In the genomic region with DNA sequence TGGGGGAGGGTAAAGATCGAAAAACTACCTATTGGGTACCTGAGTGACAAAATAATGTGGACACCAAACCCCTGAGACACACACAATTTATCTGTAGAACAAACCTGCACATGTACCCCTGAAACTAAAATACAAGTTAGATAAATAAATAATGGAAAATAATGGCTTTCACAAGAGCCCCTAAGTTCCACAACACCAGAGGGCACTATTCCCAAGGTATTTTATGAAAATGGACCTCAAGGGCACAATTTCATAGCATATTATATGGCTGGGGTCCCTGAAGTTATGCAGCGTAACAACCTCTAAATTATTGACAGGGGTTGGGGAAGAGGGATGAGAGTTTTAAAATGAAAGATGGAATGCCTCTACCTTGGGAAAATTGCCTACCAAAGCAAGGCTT, we compare ENCODE assay signal across 16 cellular contexts.
DNase-seq lines count a peak whose midpoint lies in the region; ATAC-seq and TF ChIP-seq lines count a peak whose summit lies in the region.
"Had no signal": no experiment of that assay in that cellular context is flagged by ENCODE, and none has a peak within 500 bp of the region (broad histone marks: within the 10 kb centered on the region; RNA-seq: fewer than 3 reads in every experiment).

No MANE protein-coding gene starts in this region.

- no peak overlapping the region for H3K4me2 ChIP-seq in DND-41 (ENCODE audit: insufficient read depth, low read length)
- H3K4me2 ChIP-seq in mammary epithelial cell (ENCODE audit: insufficient read depth, low read depth, low read length), result no peak overlapping the region

- H3K4me1 ChIP-seq in DND-41 (ENCODE audit: insufficient read depth, low read length) (no peaks in the 10 kb centered on the region), mammary epithelial cell (ENCODE audit: insufficient read depth, low read length) (no peaks in the 10 kb centered on the region), liver (ENCODE audit: control insufficient read depth in 4 of 4, insufficient read depth in 4 of 4, low read length in 3 of 4) (no peaks in the 10 kb centered on the region)

- ATAC-seq in DND-41 (ENCODE audit: insufficient read depth, low read depth), result no peak
- ATAC-seq: activated naive CD8-positive, alpha-beta T cell treated with anti-CD3 and anti-CD28 coated beads, Interleukin-2, amount 50 U/mL, for 24 hours; activated T-cell treated with anti-CD3 and anti-CD28 coated beads, Interleukin-2, amount 50 U/mL, for 4 hours had no signal

- H3K36me3 ChIP-seq in DND-41 (ENCODE audit: insufficient read depth, low read length) (no peaks in the 10 kb centered on the region), mammary epithelial cell (ENCODE audit: insufficient read depth, low read length) (no peaks in the 10 kb centered on the region), liver (ENCODE audit: control insufficient read depth in 4 of 4, insufficient read depth in 3 of 4, low read depth in 1 of 4, low read length in 3 of 4) (no peaks in the 10 kb centered on the region)
- H3K36me3 ChIP-seq: thoracic aorta had no signal

- intact Hi-C loops in mammary epithelial cell (cut with micrococcal nuclease), result loop anchor here (2.0 kb wide), 1 partner anchor 29 kb away; no protein-coding TSS in a partner anchor
- intact Hi-C loops in activated CD4-positive, alpha-beta memory T cell treated with anti-CD3 and anti-CD28 coated beads for 36 hours (cut with micrococcal nuclease), result no loop called here

- no peak overlapping the region for H3K4me3 ChIP-seq in DND-41 (ENCODE audit: low read depth in 1 of 2, low read length in 2 of 2)
- H3K4me3 ChIP-seq in mammary epithelial cell (replicated peaks in 1 of 3; ENCODE audit: insufficient read depth in 1 of 3, low read depth in 2 of 3, low read length in 3 of 3), result no peak overlapping the region
- H3K4me3 ChIP-seq in liver (ENCODE audit: low read depth in 1 of 3, low read length in 3 of 3), result no peak overlapping the region
- H3K4me3 ChIP-seq: thoracic aorta had no signal

- dilution Hi-C loops in mammary epithelial cell (cut with HindIII; ENCODE audit: low sequenced_read_pairs), result no loop called here

- H3K9me3 Mint-ChIP-seq in activated CD4-positive, alpha-beta memory T cell treated with anti-CD3 and anti-CD28 coated beads for 36 hours, result no peaks in the 10 kb centered on the region
- H3K9me3 Mint-ChIP-seq: activated naive CD8-positive, alpha-beta T cell treated with anti-CD3 and anti-CD28 coated beads, Interleukin-2, amount 50 U/mL, for 24 hours; activated T-cell treated with anti-CD3 and anti-CD28 coated beads, Interleukin-2, amount 50 U/mL, for 4 hours had no signal

- no peak overlapping the region for H2AFZ ChIP-seq in DND-41 (ENCODE audit: low read depth, low read length)
- no peak overlapping the region for H2AFZ ChIP-seq in mammary epithelial cell (ENCODE audit: low read depth, low read length)

- no peak overlapping the region for H3K4me3 Mint-ChIP-seq in activated CD4-positive, alpha-beta memory T cell treated with anti-CD3 and anti-CD28 coated beads for 36 hours
- H3K4me3 Mint-ChIP-seq: activated naive CD8-positive, alpha-beta T cell treated with anti-CD3 and anti-CD28 coated beads, Interleukin-2, amount 50 U/mL, for 24 hours; activated T-cell treated with anti-CD3 and anti-CD28 coated beads, Interleukin-2, amount 50 U/mL, for 4 hours; CD4-positive, CD25-positive, alpha-beta regulatory T cell had no signal

- H4K20me1 ChIP-seq in DND-41 (ENCODE audit: insufficient read depth, low read length), result no peaks in the 10 kb centered on the region
- H4K20me1 ChIP-seq in mammary epithelial cell (ENCODE audit: insufficient read depth, low read length), result no peaks in the 10 kb centered on the region

- H3K36me3 Mint-ChIP-seq in activated CD4-positive, alpha-beta memory T cell treated with anti-CD3 and anti-CD28 coated beads for 36 hours, result no peaks in the 10 kb centered on the region
- H3K36me3 Mint-ChIP-seq: CD4-positive, CD25-positive, alpha-beta regulatory T cell had no signal

- 39% methylated on average over 2 of the region's 2 CpGs for WGBS in mammary epithelial cell (ENCODE audit: low coverage, missing lambda C conversion rate)
- 82% methylated on average over 2 of the region's 2 CpGs for WGBS in liver

- TF ChIP-seq CTCF in DND-41 (IDR thresholded peaks at IDR 0.05; ENCODE audit: borderline replicate concordance, extremely low read depth, low read length, poor library complexity, severe bottlenecking), result peak; percentile 27
- peak; percentile 16 to 29 for TF ChIP-seq CTCF in mammary epithelial cell (conservative IDR thresholded peaks at IDR 0.05 in 1 of 2, IDR thresholded peaks at IDR 0.05 in 1 of 2; ENCODE audit: extremely low read depth in 1 of 2, insufficient read depth in 1 of 2, low read depth in 1 of 2, low read length in 2 of 2)
- TF ChIP-seq CTCF in liver (IDR thresholded peaks at IDR 0.05; ENCODE audit: low read depth, low read length, missing input control), result peak; percentile 61

- H3K9ac ChIP-seq in DND-41 (ENCODE audit: low read depth, low read length) (no peak overlapping the region), mammary epithelial cell (ENCODE audit: insufficient read depth, low read length) (no peak overlapping the region), liver (ENCODE audit: low read depth in 1 of 2, low read length in 2 of 2) (no peak overlapping the region)

- in situ Hi-C loops in mammary epithelial cell (cut with MboI; ENCODE audit: low sequenced_read_pairs in 2 of 2), result no loop called here

- no peak for TF ChIP-seq EP300 in Ishikawa (IDR thresholded peaks at IDR 0.05; ENCODE audit: borderline replicate concordance)

- POLR2A ChIA-PET in activated CD4-positive, alpha-beta memory T cell treated with anti-CD3 and anti-CD28 coated beads for 36 hours (lab: Charles Lee), result no interaction called here

- no peaks in the 10 kb centered on the region for H3K27me3 ChIP-seq in DND-41 (ENCODE audit: insufficient read depth, low read length, poor library complexity)
- no peaks in the 10 kb centered on the region for H3K27me3 ChIP-seq in mammary epithelial cell (ENCODE audit: insufficient read depth, low read length)
- no peaks in the 10 kb centered on the region for H3K27me3 ChIP-seq in liver (ENCODE audit: control insufficient read depth in 4 of 4, insufficient read depth in 4 of 4, low read length in 3 of 4)

- no peaks in the 10 kb centered on the region for H3K9me3 ChIP-seq in DND-41 (ENCODE audit: insufficient read depth, low read length, severe bottlenecking)
- no peaks in the 10 kb centered on the region for H3K9me3 ChIP-seq in mammary epithelial cell (replicated peaks; ENCODE audit: insufficient read depth, low read length)
- H3K9me3 ChIP-seq in liver (ENCODE audit: control insufficient read depth in 4 of 4, low read length in 3 of 4), result no peaks in the 10 kb centered on the region
- H3K9me3 ChIP-seq: thoracic aorta had no signal

- CTCF ChIA-PET in mammary epithelial cell (lab: Charles Lee; ENCODE audit: low non-redundant PET), result no interaction called here
- CTCF ChIA-PET in activated CD4-positive, alpha-beta memory T cell treated with anti-CD3 and anti-CD28 coated beads for 36 hours (lab: Charles Lee), result no interaction called here

- H3K27ac ChIP-seq in DND-41 (ENCODE audit: low read length) (no peak overlapping the region), mammary epithelial cell (ENCODE audit: insufficient read depth, low read depth, low read length) (no peak overlapping the region), liver (ENCODE audit: low read depth in 1 of 2, low read length in 2 of 2) (no peak overlapping the region)
- H3K27ac ChIP-seq: thoracic aorta had no signal

- H3K27ac Mint-ChIP-seq in activated CD4-positive, alpha-beta memory T cell treated with anti-CD3 and anti-CD28 coated beads for 36 hours, result no peak overlapping the region
- H3K27ac Mint-ChIP-seq: activated naive CD8-positive, alpha-beta T cell treated with anti-CD3 and anti-CD28 coated beads, Interleukin-2, amount 50 U/mL, for 24 hours; CD4-positive, CD25-positive, alpha-beta regulatory T cell had no signal

- no peaks in the 10 kb centered on the region for H3K79me2 ChIP-seq in DND-41 (ENCODE audit: insufficient read depth, low read length)
- H3K79me2 ChIP-seq in mammary epithelial cell (ENCODE audit: insufficient read depth, low read length), result no peaks in the 10 kb centered on the region

- H3K27me3 Mint-ChIP-seq in activated CD4-positive, alpha-beta memory T cell treated with anti-CD3 and anti-CD28 coated beads for 36 hours, result peaks cover 17% of the 10 kb centered on the region

- H3K4me1 Mint-ChIP-seq in activated CD4-positive, alpha-beta memory T cell treated with anti-CD3 and anti-CD28 coated beads for 36 hours (ENCODE audit: low read depth), result no peaks in the 10 kb centered on the region
- H3K4me1 Mint-ChIP-seq: activated naive CD8-positive, alpha-beta T cell treated with anti-CD3 and anti-CD28 coated beads, Interleukin-2, amount 50 U/mL, for 24 hours; CD4-positive, CD25-positive, alpha-beta regulatory T cell had no signal

- no TSS peak for BruUV-seq in mammary epithelial cell (replicated peaks; lab: Mats Ljungman, UMichigan)

- DNase-seq in DND-41 (no peak), mammary epithelial cell (no peak), activated gamma-delta T cell (lab: John Stamatoyannopoulos, UW) (no peak), COR-L47 (lab: John Stamatoyannopoulos, UW) (no peak), NCI-H1048 (lab: John Stamatoyannopoulos, UW) (no peak)
- no peak for DNase-seq in activated CD4-positive, alpha-beta memory T cell treated with anti-CD3 and anti-CD28 coated beads for 36 hours
- DNase-seq: activated CD4-positive, alpha-beta T cell treated with anti-CD3 and anti-CD28 coated beads, Interleukin-2, amount 50 U/mL, for 48 hours; activated naive CD8-positive, alpha-beta T cell treated with anti-CD3 and anti-CD28 coated beads, Interleukin-2, amount 50 U/mL, for 24 hours; activated T-cell treated with anti-CD3 and anti-CD28 coated beads, Interleukin-2, amount 50 U/mL, for 4 hours; CD4-positive, CD25-positive, alpha-beta regulatory T cell; KBM-7; NCI-H510A; stimulated activated CD4-positive, alpha-beta T cell treated with anti-CD3 and anti-CD28 coated beads, Interleukin-4, amount 100 ng/mL, for 24 hours had no signal

- peak; percentile 34 for TF ChIP-seq RAD21 in Ishikawa (IDR thresholded peaks at IDR 0.05; ENCODE audit: low read depth)
- TF ChIP-seq RAD21 in liver (IDR thresholded peaks at IDR 0.05), result peak; percentile 83 to 88

TF ChIP-seq in Ishikawa, 13 proteins besides CTCF, POLR2A, EP300 and RAD21:
- TF ChIP-seq NFIC (IDR thresholded peaks at IDR 0.05) (no peak), YY1 (IDR thresholded peaks at IDR 0.05; ENCODE audit: low read depth) (no peak)

TF ChIP-seq in liver, 16 proteins besides CTCF, POLR2A, EP300 and RAD21 (continues in another document):
- TF ChIP-seq NR2F2 (IDR thresholded peaks at IDR 0.05), result no peak
